ENCODE assay signal across 20 cellular contexts in genomic region chr12:63292476-63293228, GRCh38.
"Had no signal": no experiment of that assay in that cellular context is flagged by ENCODE, and none has a peak within 500 bp of the region (broad histone marks: within the 10 kb centered on the region; RNA-seq: fewer than 3 reads in every experiment).

No MANE protein-coding gene starts in this region.

- FAIRE-seq: frontal cortex, keratinocyte, small intestine had no signal

- H3K27me3 ChIP-seq: adrenal gland, left lung, right lobe of liver, testis, upper lobe of right lung had no signal

- H3K4me1 ChIP-seq: adrenal gland, left lung, right lobe of liver, testis, upper lobe of right lung had no signal

- H3K9me3 ChIP-seq: adrenal gland, left lung, mucosa of descending colon, right lobe of liver, testis, upper lobe of right lung had no signal

- H3K36me3 ChIP-seq: adrenal gland, left lung, right lobe of liver, upper lobe of right lung, WERI-Rb-1 had no signal

- H3K4me3 ChIP-seq: adrenal gland, dorsolateral prefrontal cortex, left lung, mucosa of descending colon, right lobe of liver, testis, upper lobe of right lung had no signal

- DNase-seq: activated CD4-positive, alpha-beta T cell treated with anti-CD3 and anti-CD28 coated beads for 1 hour; activated CD8-positive, alpha-beta memory T cell treated with anti-CD3 and anti-CD28 coated beads for 24 hours; activated CD8-positive, alpha-beta memory T cell treated with anti-CD3 and anti-CD28 coated beads, Interleukin-2, amount 50 U/mL, for 48 hours; activated effector memory CD4-positive, alpha-beta T cell treated with Interleukin-2 at 50 U/mL for 16 hours; activated T-cell treated with anti-CD3 and anti-CD28 coated beads, Interleukin-2, amount 50 U/mL, for 48 hours; adrenal gland; dorsolateral prefrontal cortex; left lung; mammary epithelial cell; mucosa of descending colon; naive B cell; right lobe of liver; small intestine; stimulated activated CD4-positive, alpha-beta T cell treated with anti-CD3 and anti-CD28 coated beads, Interleukin-4, amount 100 ng/mL, for 24 hours; T-helper 2 cell; testis; upper lobe of right lung; WERI-Rb-1 had no signal

- H3K27ac ChIP-seq: adrenal gland, dorsolateral prefrontal cortex, left lung, right lobe of liver, testis, upper lobe of right lung, WERI-Rb-1 had no signal
